In the genomic region with DNA sequence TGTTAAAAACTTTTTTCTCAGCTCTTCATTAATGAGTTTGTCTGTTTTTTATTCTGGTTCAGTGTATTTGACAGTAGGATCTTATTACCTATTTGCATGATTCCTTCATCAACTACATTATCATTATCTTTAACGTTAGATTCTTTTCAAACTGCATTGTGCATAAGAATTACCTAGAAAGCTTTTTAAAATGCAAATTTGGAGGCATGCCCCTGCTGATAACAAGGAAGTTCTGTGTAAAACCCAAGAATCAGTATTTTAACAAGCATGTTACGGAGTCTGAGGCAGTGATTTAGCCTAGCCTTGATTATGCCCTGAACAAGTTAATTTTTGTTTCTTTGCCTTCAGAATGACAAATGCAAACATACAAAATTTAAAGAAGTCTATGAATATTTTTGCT, we compare ENCODE assay signal across 13 cellular contexts.
"Had no signal": no experiment of that assay in that cellular context is flagged by ENCODE, and none has a peak within 500 bp of the region (broad histone marks: within the 10 kb centered on the region; RNA-seq: fewer than 3 reads in every experiment).

No MANE protein-coding gene starts in this region.

- H3K27ac Mint-ChIP-seq: activated CD4-positive, alpha-beta memory T cell treated with anti-CD3 and anti-CD28 coated beads, Interleukin-2, amount 10 ng/mL, durations not matched to agents 7 days and 5 days; activated naive CD8-positive, alpha-beta T cell treated with anti-CD3 and anti-CD28 coated beads for 36 hours; natural killer cell; progenitor cell of endocrine pancreas; stimulated activated naive CD8-positive, alpha-beta T cell treated with anti-CD3 and anti-CD28 coated beads, Interleukin-15, Interleukin-2, amounts not matched to agents 100 ng/mL and 50 ng/mL, for 24 hours had no signal

- H3K9me3 ChIP-seq: right lobe of liver had no signal

- H3K27me3 Mint-ChIP-seq: activated CD4-positive, alpha-beta memory T cell treated with anti-CD3 and anti-CD28 coated beads, Interleukin-2, amount 10 ng/mL, durations not matched to agents 7 days and 5 days; activated naive CD8-positive, alpha-beta T cell treated with anti-CD3 and anti-CD28 coated beads for 36 hours; progenitor cell of endocrine pancreas; stimulated activated naive CD8-positive, alpha-beta T cell treated with anti-CD3 and anti-CD28 coated beads, Interleukin-15, Interleukin-2, amounts not matched to agents 100 ng/mL and 50 ng/mL, for 24 hours had no signal

- H3K4me1 Mint-ChIP-seq: natural killer cell had no signal

- H3K36me3 Mint-ChIP-seq: natural killer cell had no signal

- H3K9me3 Mint-ChIP-seq: activated CD4-positive, alpha-beta memory T cell treated with anti-CD3 and anti-CD28 coated beads, Interleukin-2, amount 10 ng/mL, durations not matched to agents 7 days and 5 days; activated naive CD8-positive, alpha-beta T cell treated with anti-CD3 and anti-CD28 coated beads for 36 hours; natural killer cell; stimulated activated naive CD8-positive, alpha-beta T cell treated with anti-CD3 and anti-CD28 coated beads, Interleukin-15, Interleukin-2, amounts not matched to agents 100 ng/mL and 50 ng/mL, for 24 hours had no signal

- H3K4me3 Mint-ChIP-seq: activated CD4-positive, alpha-beta memory T cell treated with anti-CD3 and anti-CD28 coated beads, Interleukin-2, amount 10 ng/mL, durations not matched to agents 7 days and 5 days; activated naive CD8-positive, alpha-beta T cell treated with anti-CD3 and anti-CD28 coated beads for 36 hours; natural killer cell; stimulated activated naive CD8-positive, alpha-beta T cell treated with anti-CD3 and anti-CD28 coated beads, Interleukin-15, Interleukin-2, amounts not matched to agents 100 ng/mL and 50 ng/mL, for 24 hours had no signal

- H3K27me3 ChIP-seq: dorsolateral prefrontal cortex, right lobe of liver had no signal

- DNase-seq: activated CD4-positive, alpha-beta memory T cell treated with anti-CD3 and anti-CD28 coated beads, Interleukin-2, amount 10 ng/mL, durations not matched to agents 7 days and 5 days; activated gamma-delta T cell treated with Interleukin-2 at 50 U/mL for 16 hours; activated naive CD8-positive, alpha-beta T cell treated with anti-CD3 and anti-CD28 coated beads for 36 hours; activated T-cell treated with anti-CD3 and anti-CD28 coated beads, Interleukin-2, amount 50 U/mL, for 48 hours; anterior cingulate cortex; dorsolateral prefrontal cortex; natural killer cell; right lobe of liver; stimulated activated CD4-positive, alpha-beta T cell treated with anti-CD3 and anti-CD28 coated beads, Interleukin-12 subunit alpha, Interleukin-12 subunit beta, amount 100 ng/mL, for 4 hours; stimulated activated CD4-positive, alpha-beta T cell treated with anti-CD3 and anti-CD28 coated beads, Interleukin-2, amount 100 ng/mL, for 48 hours; T1000 had no signal

- H3K4me3 ChIP-seq: right lobe of liver had no signal

- ATAC-seq: natural killer cell had no signal
